ENCODE assay signal across 38 cellular contexts in the genomic region with DNA sequence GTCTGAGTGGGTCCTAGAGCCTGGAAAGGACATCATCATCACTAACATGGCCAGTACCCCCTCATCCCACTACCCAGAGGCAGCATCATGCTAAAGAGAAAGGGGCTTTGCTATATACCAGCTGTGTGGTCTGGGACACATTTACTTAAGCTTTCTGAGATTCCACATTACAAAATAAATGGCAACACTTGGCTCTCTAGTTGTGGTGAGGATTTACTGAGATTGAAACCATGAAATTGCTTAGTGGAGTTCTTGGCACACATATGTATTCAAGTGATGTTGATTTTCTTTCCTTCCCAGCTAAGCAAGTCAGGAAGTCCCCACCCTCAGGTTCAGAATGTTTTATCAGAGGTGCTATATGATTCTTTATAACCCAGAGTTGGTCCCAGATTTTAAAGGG.
"Had no signal": no experiment of that assay in that cellular context is flagged by ENCODE, and none has a peak within 500 bp of the region (broad histone marks: within the 10 kb centered on the region; RNA-seq: fewer than 3 reads in every experiment).

No MANE protein-coding gene starts in this region.

- H3K36me3 Mint-ChIP-seq: activated CD8-positive, alpha-beta memory T cell treated with anti-CD3 and anti-CD28 coated beads, Interleukin-2, amount 10 ng/mL, durations not matched to agents 7 days and 5 days; activated naive CD4-positive, alpha-beta T cell treated with anti-CD3 and anti-CD28 coated beads, Interleukin-2, amount 10 ng/mL, durations not matched to agents 7 days and 5 days; activated naive CD4-positive, alpha-beta T cell treated with anti-CD3 and anti-CD28 coated beads, Interleukin-2, amount 50 U/mL, for 24 hours; activated naive CD8-positive, alpha-beta T cell; activated naive CD8-positive, alpha-beta T cell treated with anti-CD3 and anti-CD28 coated beads, Interleukin-2, amount 10 ng/mL, durations not matched to agents 7 days and 5 days had no signal

- H3K27ac Mint-ChIP-seq: activated B cell treated with CpG ODN at 0.5 μM for 24 hours; activated CD4-positive, alpha-beta memory T cell treated with anti-CD3 and anti-CD28 coated beads, Interleukin-2, amount 10 ng/mL, durations not matched to agents 7 days and 5 days; activated CD4-positive, alpha-beta T cell treated with anti-CD3 and anti-CD28 coated beads for 36 hours; activated CD4-positive, alpha-beta T cell treated with anti-CD3 and anti-CD28 coated beads, Interleukin-2, amount 10 ng/mL, durations not matched to agents 7 days and 5 days; activated CD8-positive, alpha-beta memory T cell treated with anti-CD3 and anti-CD28 coated beads, Interleukin-2, amount 10 ng/mL, durations not matched to agents 7 days and 5 days; activated CD8-positive, alpha-beta T cell treated with anti-CD3 and anti-CD28 coated beads, Interleukin-2, amount 10 ng/mL, durations not matched to agents 7 days and 5 days; activated naive CD4-positive, alpha-beta T cell treated with anti-CD3 and anti-CD28 coated beads, Interleukin-2, amount 10 ng/mL, durations not matched to agents 7 days and 5 days; activated naive CD4-positive, alpha-beta T cell treated with anti-CD3 and anti-CD28 coated beads, Interleukin-2, amount 50 U/mL, for 24 hours; activated naive CD8-positive, alpha-beta T cell; activated naive CD8-positive, alpha-beta T cell treated with anti-CD3 and anti-CD28 coated beads, Interleukin-2, amount 10 ng/mL, durations not matched to agents 7 days and 5 days; activated naive CD8-positive, alpha-beta T cell treated with anti-CD3 and anti-CD28 coated beads, Interleukin-2, amount 50 U/mL, for 24 hours; activated T-cell treated with anti-CD3 and anti-CD28 coated beads, Interleukin-2, amount 50 U/mL, for 24 hours; activated T-helper 2 cell treated with anti-CD3 and anti-CD28 coated beads, Interferon-gamma antibody, Interleukin-2, Interleukin-4, amounts not matched to agents 10 μg/mL and 5 μg/mL and 100 μg/mL, durations not matched to agents 14 hours and 24 hours and 36 hours; T-helper 1 cell treated with Interleukin-12 subunit alpha and Interleukin-12 subunit beta and Interleukin-4 antibody, amounts not matched to agents 30 μg/mL and 1 μg/mL, for 36 hours; T-helper 2 cell treated with Interferon-gamma antibody and Interleukin-4, amounts not matched to agents 5 μg/mL and 100 μg/mL, for 36 hours had no signal

- H3K4me1 ChIP-seq: adrenal gland, body of pancreas, breast epithelium had no signal

- H3K4me3 ChIP-seq: adrenal gland, body of pancreas, breast epithelium had no signal

- H3K27me3 Mint-ChIP-seq: activated B cell treated with CpG ODN at 0.5 μM for 24 hours had no signal

- H3K36me3 ChIP-seq: adrenal gland, brain microvascular endothelial cell, breast epithelium had no signal

- H3K4me3 Mint-ChIP-seq: activated B cell treated with CpG ODN at 0.5 μM for 24 hours; activated CD4-positive, alpha-beta memory T cell treated with anti-CD3 and anti-CD28 coated beads, Interleukin-2, amount 10 ng/mL, durations not matched to agents 7 days and 5 days; activated CD4-positive, alpha-beta T cell treated with anti-CD3 and anti-CD28 coated beads for 36 hours; activated CD4-positive, alpha-beta T cell treated with anti-CD3 and anti-CD28 coated beads, Interleukin-2, amount 10 ng/mL, durations not matched to agents 7 days and 5 days; activated CD8-positive, alpha-beta memory T cell treated with anti-CD3 and anti-CD28 coated beads, Interleukin-2, amount 10 ng/mL, durations not matched to agents 7 days and 5 days; activated CD8-positive, alpha-beta T cell treated with anti-CD3 and anti-CD28 coated beads, Interleukin-2, amount 10 ng/mL, durations not matched to agents 7 days and 5 days; activated naive CD4-positive, alpha-beta T cell treated with anti-CD3 and anti-CD28 coated beads, Interleukin-2, amount 10 ng/mL, durations not matched to agents 7 days and 5 days; activated naive CD4-positive, alpha-beta T cell treated with anti-CD3 and anti-CD28 coated beads, Interleukin-2, amount 50 U/mL, for 24 hours; activated naive CD8-positive, alpha-beta T cell; activated naive CD8-positive, alpha-beta T cell treated with anti-CD3 and anti-CD28 coated beads, Interleukin-2, amount 10 ng/mL, durations not matched to agents 7 days and 5 days; activated naive CD8-positive, alpha-beta T cell treated with anti-CD3 and anti-CD28 coated beads, Interleukin-2, amount 50 U/mL, for 24 hours; activated T-cell treated with anti-CD3 and anti-CD28 coated beads, Interleukin-2, amount 50 U/mL, for 24 hours; central memory CD8-positive, alpha-beta T cell; T-helper 1 cell treated with Interleukin-12 subunit alpha and Interleukin-12 subunit beta and Interleukin-4 antibody, amounts not matched to agents 30 μg/mL and 1 μg/mL, for 36 hours; T-helper 2 cell treated with Interferon-gamma antibody and Interleukin-4, amounts not matched to agents 5 μg/mL and 100 μg/mL, for 36 hours had no signal

- H3K9me3 Mint-ChIP-seq: activated CD4-positive, alpha-beta memory T cell treated with anti-CD3 and anti-CD28 coated beads, Interleukin-2, amount 10 ng/mL, durations not matched to agents 7 days and 5 days; activated CD4-positive, alpha-beta T cell treated with anti-CD3 and anti-CD28 coated beads, Interleukin-2, amount 10 ng/mL, durations not matched to agents 7 days and 5 days; activated naive CD4-positive, alpha-beta T cell treated with anti-CD3 and anti-CD28 coated beads, Interleukin-2, amount 10 ng/mL, durations not matched to agents 7 days and 5 days; activated naive CD4-positive, alpha-beta T cell treated with anti-CD3 and anti-CD28 coated beads, Interleukin-2, amount 50 U/mL, for 24 hours; activated naive CD8-positive, alpha-beta T cell treated with anti-CD3 and anti-CD28 coated beads, Interleukin-2, amount 10 ng/mL, durations not matched to agents 7 days and 5 days; activated naive CD8-positive, alpha-beta T cell treated with anti-CD3 and anti-CD28 coated beads, Interleukin-2, amount 50 U/mL, for 24 hours; activated T-cell treated with anti-CD3 and anti-CD28 coated beads, Interleukin-2, amount 50 U/mL, for 24 hours; activated T-helper 2 cell treated with anti-CD3 and anti-CD28 coated beads, Interferon-gamma antibody, Interleukin-2, Interleukin-4, amounts not matched to agents 10 μg/mL and 5 μg/mL and 100 μg/mL, durations not matched to agents 14 hours and 24 hours and 36 hours; central memory CD8-positive, alpha-beta T cell; T-helper 1 cell treated with Interleukin-12 subunit alpha and Interleukin-12 subunit beta and Interleukin-4 antibody, amounts not matched to agents 30 μg/mL and 1 μg/mL, for 36 hours; T-helper 2 cell treated with Interferon-gamma antibody and Interleukin-4, amounts not matched to agents 5 μg/mL and 100 μg/mL, for 36 hours had no signal

- H3K27me3 ChIP-seq: adrenal gland, body of pancreas, brain microvascular endothelial cell, breast epithelium had no signal

- H3K4me1 Mint-ChIP-seq: activated B cell treated with CpG ODN at 0.5 μM for 24 hours; activated CD4-positive, alpha-beta memory T cell treated with anti-CD3 and anti-CD28 coated beads, Interleukin-2, amount 10 ng/mL, durations not matched to agents 7 days and 5 days; activated CD4-positive, alpha-beta T cell treated with anti-CD3 and anti-CD28 coated beads for 36 hours; activated CD4-positive, alpha-beta T cell treated with anti-CD3 and anti-CD28 coated beads, Interleukin-2, amount 10 ng/mL, durations not matched to agents 7 days and 5 days; activated CD8-positive, alpha-beta memory T cell treated with anti-CD3 and anti-CD28 coated beads, Interleukin-2, amount 10 ng/mL, durations not matched to agents 7 days and 5 days; activated naive CD4-positive, alpha-beta T cell treated with anti-CD3 and anti-CD28 coated beads, Interleukin-2, amount 10 ng/mL, durations not matched to agents 7 days and 5 days; activated naive CD4-positive, alpha-beta T cell treated with anti-CD3 and anti-CD28 coated beads, Interleukin-2, amount 50 U/mL, for 24 hours; activated naive CD8-positive, alpha-beta T cell treated with anti-CD3 and anti-CD28 coated beads, Interleukin-2, amount 10 ng/mL, durations not matched to agents 7 days and 5 days; activated naive CD8-positive, alpha-beta T cell treated with anti-CD3 and anti-CD28 coated beads, Interleukin-2, amount 50 U/mL, for 24 hours; central memory CD8-positive, alpha-beta T cell had no signal

- H3K27ac ChIP-seq: adrenal gland, body of pancreas, brain microvascular endothelial cell, breast epithelium, VCaP had no signal

- H3K9me3 ChIP-seq: adrenal gland, body of pancreas had no signal

- ATAC-seq: activated CD4-positive, alpha-beta T cell treated with anti-CD3 and anti-CD28 coated beads for 36 hours; activated CD8-positive, alpha-beta memory T cell treated with anti-CD3 and anti-CD28 coated beads, Interleukin-2, amount 10 ng/mL, durations not matched to agents 7 days and 5 days; activated CD8-positive, alpha-beta T cell treated with anti-CD3 and anti-CD28 coated beads, Interleukin-2, amount 10 ng/mL, durations not matched to agents 7 days and 5 days; activated naive CD8-positive, alpha-beta T cell treated with anti-CD3 and anti-CD28 coated beads, Interleukin-2, amount 50 U/mL, for 24 hours; body of pancreas had no signal

- DNase-seq: activated B cell treated with CpG ODN at 0.5 μM for 24 hours; activated CD4-positive, alpha-beta memory T cell treated with anti-CD3 and anti-CD28 coated beads, Interleukin-2, amount 10 ng/mL, durations not matched to agents 7 days and 5 days; activated CD4-positive, alpha-beta T cell treated with anti-CD3 and anti-CD28 coated beads for 1 hour; activated CD4-positive, alpha-beta T cell treated with anti-CD3 and anti-CD28 coated beads for 36 hours; activated CD4-positive, alpha-beta T cell treated with anti-CD3 and anti-CD28 coated beads for 48 hours; activated CD4-positive, alpha-beta T cell treated with anti-CD3 and anti-CD28 coated beads, Interleukin-2, amount 10 ng/mL, durations not matched to agents 7 days and 5 days; activated CD4-positive, alpha-beta T cell treated with anti-CD3 and anti-CD28 coated beads, Interleukin-2, amount 50 U/mL, for 48 hours; activated CD8-positive, alpha-beta memory T cell treated with anti-CD3 and anti-CD28 coated beads for 24 hours; activated CD8-positive, alpha-beta memory T cell treated with anti-CD3 and anti-CD28 coated beads, Interleukin-2, amount 10 ng/mL, durations not matched to agents 7 days and 5 days; activated CD8-positive, alpha-beta memory T cell treated with anti-CD3 and anti-CD28 coated beads, Interleukin-2, amount 50 U/mL, for 48 hours; activated CD8-positive, alpha-beta T cell treated with anti-CD3 and anti-CD28 coated beads, Interleukin-2, amount 10 ng/mL, durations not matched to agents 7 days and 5 days; activated effector memory CD4-positive, alpha-beta T cell treated with Interleukin-2 at 50 U/mL for 16 hours; activated gamma-delta T cell; activated naive CD4-positive, alpha-beta T cell treated with anti-CD3 and anti-CD28 coated beads, Interleukin-2, amount 10 ng/mL, durations not matched to agents 7 days and 5 days; activated naive CD4-positive, alpha-beta T cell treated with Interleukin-2 at 50 U/mL for 16 hours; activated naive CD8-positive, alpha-beta T cell treated with anti-CD3 and anti-CD28 coated beads, Interleukin-2, amount 10 ng/mL, durations not matched to agents 7 days and 5 days; activated naive CD8-positive, alpha-beta T cell treated with anti-CD3 and anti-CD28 coated beads, Interleukin-2, amount 50 U/mL, for 24 hours; activated T-cell treated with anti-CD3 and anti-CD28 coated beads, Interleukin-2, amount 50 U/mL, for 24 hours; activated T-cell treated with anti-CD3 and anti-CD28 coated beads, Interleukin-2, amount 50 U/mL, for 48 hours; adrenal gland; amniotic stem cell; aorta; body of pancreas; brain microvascular endothelial cell; caudate nucleus; cerebellar nuclear complex; SW 1271; T-helper 1 cell; T-helper 2 cell; T-helper 9 cell had no signal
